ENCODE assay signal across 23 cellular contexts in genomic region chr6:132390017-132390416, GRCh38. TPM values are rescaled to one million over a fixed set of nuclear protein-coding genes. Genes with fewer than 3 reads are reported as not detected.
"Had no signal": no experiment of that assay in that cellular context is flagged by ENCODE, and none has a peak within 500 bp of the region (broad histone marks: within the 10 kb centered on the region; RNA-seq: fewer than 3 reads in every experiment).

No MANE protein-coding gene starts in this region.

- H3K36me3 ChIP-seq: colonic mucosa, left ventricle myocardium inferior, right atrium auricular region, spleen, upper lobe of left lung had no signal

- H3K9me3 ChIP-seq: colonic mucosa had no signal

- ATAC-seq: activated CD4-positive, CD25-positive, alpha-beta regulatory T cell treated with anti-CD3 and anti-CD28 coated beads, Interleukin-2, amount 50 U/mL, for 24 hours; activated CD8-positive, alpha-beta memory T cell treated with anti-CD3 and anti-CD28 coated beads, Interleukin-2, amount 10 ng/mL, durations not matched to agents 7 days and 5 days; effector memory CD8-positive, alpha-beta T cell; esophagus mucosa; natural killer cell; psoas muscle; stimulated activated naive CD8-positive, alpha-beta T cell treated with anti-CD3 and anti-CD28 coated beads, Interleukin-15, Interleukin-2, amounts not matched to agents 100 U/mL and 50 U/mL, for 24 hours had no signal

- H3K36me3 Mint-ChIP-seq: activated CD8-positive, alpha-beta memory T cell treated with anti-CD3 and anti-CD28 coated beads, Interleukin-2, amount 10 ng/mL, durations not matched to agents 7 days and 5 days; activated naive CD4-positive, alpha-beta T cell treated with anti-CD3 and anti-CD28 coated beads, Interleukin-2, amount 50 U/mL, for 24 hours had no signal

- DNase-seq: activated CD4-positive, alpha-beta memory T cell treated with anti-CD3 and anti-CD28 coated beads, Interleukin-2, amount 10 ng/mL, durations not matched to agents 7 days and 5 days; activated CD4-positive, alpha-beta T cell treated with anti-CD3 and anti-CD28 coated beads, Interleukin-2, amount 10 ng/mL, durations not matched to agents 24 days and 14 days; activated CD8-positive, alpha-beta memory T cell treated with anti-CD3 and anti-CD28 coated beads, Interleukin-2, amount 10 ng/mL, durations not matched to agents 7 days and 5 days; activated gamma-delta T cell treated with Interleukin-2 at 50 U/mL for 16 hours; colonic mucosa; dorsolateral prefrontal cortex; effector memory CD8-positive, alpha-beta T cell; hippocampal formation; left ventricle myocardium inferior; natural killer cell; psoas muscle; spleen; stimulated activated CD4-positive, alpha-beta T cell treated with anti-CD3 and anti-CD28 coated beads, Interleukin-4, amount 100 ng/mL, for 1 hour; stimulated activated naive CD8-positive, alpha-beta T cell treated with anti-CD3 and anti-CD28 coated beads, Interleukin-15, Interleukin-2, amounts not matched to agents 100 U/mL and 50 U/mL, for 24 hours; upper lobe of left lung had no signal

- H3K27ac Mint-ChIP-seq: activated CD4-positive, alpha-beta memory T cell treated with anti-CD3 and anti-CD28 coated beads, Interleukin-2, amount 10 ng/mL, durations not matched to agents 7 days and 5 days; activated CD4-positive, alpha-beta T cell treated with anti-CD3 and anti-CD28 coated beads, Interleukin-2, amount 10 ng/mL, durations not matched to agents 24 days and 14 days; activated CD8-positive, alpha-beta memory T cell treated with anti-CD3 and anti-CD28 coated beads, Interleukin-2, amount 10 ng/mL, durations not matched to agents 7 days and 5 days; activated naive CD4-positive, alpha-beta T cell treated with anti-CD3 and anti-CD28 coated beads, Interleukin-2, amount 50 U/mL, for 24 hours; activated T-helper 1 cell treated with anti-CD3 and anti-CD28 coated beads, Interleukin-12 subunit alpha, Interleukin-12 subunit beta, Interleukin-2, Interleukin-4 antibody, amounts not matched to agents 30 ng/mL and 10 ng/mL and 1 ng/mL, durations not matched to agents 14 hours and 24 hours and 36 hours; effector memory CD8-positive, alpha-beta T cell; mesothelial cell of epicardium; natural killer cell had no signal

- H3K4me3 Mint-ChIP-seq: activated CD4-positive, alpha-beta memory T cell treated with anti-CD3 and anti-CD28 coated beads, Interleukin-2, amount 10 ng/mL, durations not matched to agents 7 days and 5 days; activated CD4-positive, alpha-beta T cell treated with anti-CD3 and anti-CD28 coated beads, Interleukin-2, amount 10 ng/mL, durations not matched to agents 24 days and 14 days; activated CD8-positive, alpha-beta memory T cell treated with anti-CD3 and anti-CD28 coated beads, Interleukin-2, amount 10 ng/mL, durations not matched to agents 7 days and 5 days; activated naive CD4-positive, alpha-beta T cell treated with anti-CD3 and anti-CD28 coated beads, Interleukin-2, amount 50 U/mL, for 24 hours; activated T-helper 1 cell treated with anti-CD3 and anti-CD28 coated beads, Interleukin-12 subunit alpha, Interleukin-12 subunit beta, Interleukin-2, Interleukin-4 antibody, amounts not matched to agents 30 ng/mL and 10 ng/mL and 1 ng/mL, durations not matched to agents 14 hours and 24 hours and 36 hours; effector memory CD8-positive, alpha-beta T cell; mesothelial cell of epicardium; natural killer cell had no signal

- H3K4me3 ChIP-seq: colonic mucosa, dorsolateral prefrontal cortex, left ventricle myocardium inferior, psoas muscle, right atrium auricular region, spleen, upper lobe of left lung had no signal

- H3K27me3 ChIP-seq: colonic mucosa, dorsolateral prefrontal cortex, right atrium auricular region, spleen, upper lobe of left lung had no signal

- H3K4me1 Mint-ChIP-seq: activated CD4-positive, alpha-beta memory T cell treated with anti-CD3 and anti-CD28 coated beads, Interleukin-2, amount 10 ng/mL, durations not matched to agents 7 days and 5 days; activated CD4-positive, alpha-beta T cell treated with anti-CD3 and anti-CD28 coated beads, Interleukin-2, amount 10 ng/mL, durations not matched to agents 24 days and 14 days; activated CD8-positive, alpha-beta memory T cell treated with anti-CD3 and anti-CD28 coated beads, Interleukin-2, amount 10 ng/mL, durations not matched to agents 7 days and 5 days; activated naive CD4-positive, alpha-beta T cell treated with anti-CD3 and anti-CD28 coated beads, Interleukin-2, amount 50 U/mL, for 24 hours had no signal

- H3K27ac ChIP-seq: colonic mucosa, dorsolateral prefrontal cortex, left ventricle myocardium inferior, psoas muscle, right atrium auricular region, spleen, upper lobe of left lung had no signal

RNA-seq across cellular contexts. Expression of gene MOXD1, which starts 11.3 kb away (rescaled TPM):
- total RNA-seq: activated CD4-positive, alpha-beta memory T cell treated with anti-CD3 and anti-CD28 coated beads, Interleukin-2, amount 10 ng/mL, durations not matched to agents 7 days and 5 days; activated CD4-positive, alpha-beta T cell treated with anti-CD3 and anti-CD28 coated beads, Interleukin-2, amount 10 ng/mL, durations not matched to agents 24 days and 14 days; endothelial cell of umbilical vein; natural killer cell; T-helper 2 cell treated with Interferon-gamma antibody and Interleukin-4, amounts not matched to agents 100 ng/mL and 5 ng/mL, for 36 hours had no signal
